Comparison of ENCODE assay signal across 8 cellular contexts in genomic region chr5:117590944-117591343, GRCh38.
A peak's percentile ranks its signal among the peaks of the same experiment; 100 is the strongest.
DNase-seq lines count a peak whose midpoint lies in the region; ATAC-seq lines count a peak whose summit lies in the region.

No MANE protein-coding gene starts in this region.

- no peaks in the 10 kb centered on the region for H3K36me3 Mint-ChIP-seq in activated naive CD4-positive, alpha-beta T cell treated with anti-CD3 and anti-CD28 coated beads, Interleukin-2, amount 10 ng/mL, durations not matched to agents 7 days and 5 days
- H3K36me3 Mint-ChIP-seq in T-helper 2 cell treated with Interferon-gamma antibody and Interleukin-4, amounts not matched to agents 5 μg/mL and 100 μg/mL, for 36 hours (ENCODE audit: low read depth), result no peaks in the 10 kb centered on the region
- no peaks in the 10 kb centered on the region for H3K36me3 Mint-ChIP-seq in activated CD4-positive, alpha-beta memory T cell treated with anti-CD3 and anti-CD28 coated beads for 36 hours

- POLR2A ChIA-PET in activated CD4-positive, alpha-beta memory T cell treated with anti-CD3 and anti-CD28 coated beads for 36 hours (lab: Charles Lee), result no interaction called here

- no peaks in the 10 kb centered on the region for H3K27me3 Mint-ChIP-seq in activated naive CD4-positive, alpha-beta T cell treated with anti-CD3 and anti-CD28 coated beads, Interleukin-2, amount 10 ng/mL, durations not matched to agents 7 days and 5 days
- H3K27me3 Mint-ChIP-seq in T-helper 2 cell treated with Interferon-gamma antibody and Interleukin-4, amounts not matched to agents 5 μg/mL and 100 μg/mL, for 36 hours (ENCODE audit: low read depth), result no peaks in the 10 kb centered on the region
- no peaks in the 10 kb centered on the region for H3K27me3 Mint-ChIP-seq in activated CD4-positive, alpha-beta memory T cell treated with anti-CD3 and anti-CD28 coated beads for 36 hours

- H3K4me3 Mint-ChIP-seq in activated naive CD4-positive, alpha-beta T cell treated with anti-CD3 and anti-CD28 coated beads, Interleukin-2, amount 10 ng/mL, durations not matched to agents 7 days and 5 days, result no peak overlapping the region
- no peak overlapping the region for H3K4me3 Mint-ChIP-seq in T-helper 2 cell treated with Interferon-gamma antibody and Interleukin-4, amounts not matched to agents 5 μg/mL and 100 μg/mL, for 36 hours
- no peak overlapping the region for H3K4me3 Mint-ChIP-seq in activated CD4-positive, alpha-beta memory T cell treated with anti-CD3 and anti-CD28 coated beads for 36 hours

- peak; percentile 76 for ATAC-seq in GM21528 (IDR thresholded peaks at IDR 0.05; ENCODE audit: low FRiP score, unreplicated experiment)

- CTCF ChIA-PET in activated naive CD4-positive, alpha-beta T cell treated with anti-CD3 and anti-CD28 coated beads, Interleukin-2, amount 10 ng/mL, durations not matched to agents 7 days and 5 days (lab: Charles Lee), result no interaction called here
- CTCF ChIA-PET in activated CD4-positive, alpha-beta memory T cell treated with anti-CD3 and anti-CD28 coated beads for 36 hours (lab: Charles Lee), result no interaction called here

- no peaks in the 10 kb centered on the region for H3K9me3 Mint-ChIP-seq in activated naive CD4-positive, alpha-beta T cell treated with anti-CD3 and anti-CD28 coated beads, Interleukin-2, amount 10 ng/mL, durations not matched to agents 7 days and 5 days
- no peaks in the 10 kb centered on the region for H3K9me3 Mint-ChIP-seq in T-helper 2 cell treated with Interferon-gamma antibody and Interleukin-4, amounts not matched to agents 5 μg/mL and 100 μg/mL, for 36 hours
- H3K9me3 Mint-ChIP-seq in activated CD4-positive, alpha-beta memory T cell treated with anti-CD3 and anti-CD28 coated beads for 36 hours, result no peaks in the 10 kb centered on the region

- H3K4me1 Mint-ChIP-seq in activated naive CD4-positive, alpha-beta T cell treated with anti-CD3 and anti-CD28 coated beads, Interleukin-2, amount 10 ng/mL, durations not matched to agents 7 days and 5 days, result no peaks in the 10 kb centered on the region
- no peaks in the 10 kb centered on the region for H3K4me1 Mint-ChIP-seq in T-helper 2 cell treated with Interferon-gamma antibody and Interleukin-4, amounts not matched to agents 5 μg/mL and 100 μg/mL, for 36 hours (ENCODE audit: low read depth)
- no peaks in the 10 kb centered on the region for H3K4me1 Mint-ChIP-seq in activated CD4-positive, alpha-beta memory T cell treated with anti-CD3 and anti-CD28 coated beads for 36 hours (ENCODE audit: low read depth)

- peak; percentile 6 for DNase-seq in ELR (ENCODE audit: low read depth)
- peak; percentile 58 for DNase-seq in LHCN-M2 (ENCODE audit: low read depth)
- peak; percentile 26 for DNase-seq in fibroblast of gingiva (ENCODE audit: low read depth)
- DNase-seq in activated CD8-positive, alpha-beta memory T cell treated with anti-CD3 and anti-CD28 coated beads for 24 hours, result no peak
- DNase-seq in activated naive CD4-positive, alpha-beta T cell treated with anti-CD3 and anti-CD28 coated beads, Interleukin-2, amount 10 ng/mL, durations not matched to agents 7 days and 5 days, result no peak
- DNase-seq in T-helper 2 cell treated with Interferon-gamma antibody and Interleukin-4, amounts not matched to agents 5 μg/mL and 100 μg/mL, for 36 hours (ENCODE audit: low spot score), result no peak
- DNase-seq in activated CD4-positive, alpha-beta memory T cell treated with anti-CD3 and anti-CD28 coated beads for 36 hours, result no peak

- intact Hi-C loops in activated CD4-positive, alpha-beta memory T cell treated with anti-CD3 and anti-CD28 coated beads for 36 hours (cut with micrococcal nuclease), result no loop called here

- H3K27ac Mint-ChIP-seq in activated naive CD4-positive, alpha-beta T cell treated with anti-CD3 and anti-CD28 coated beads, Interleukin-2, amount 10 ng/mL, durations not matched to agents 7 days and 5 days, result no peak overlapping the region
- no peak overlapping the region for H3K27ac Mint-ChIP-seq in T-helper 2 cell treated with Interferon-gamma antibody and Interleukin-4, amounts not matched to agents 5 μg/mL and 100 μg/mL, for 36 hours
- no peak overlapping the region for H3K27ac Mint-ChIP-seq in activated CD4-positive, alpha-beta memory T cell treated with anti-CD3 and anti-CD28 coated beads for 36 hours

Comparison
In these comparisons a context has a peak if more than half of its experiments do, and no peak if none do; other contexts are left out.
1. DNase-seq: peak in ELR (single experiment), LHCN-M2 (single experiment) and fibroblast of gingiva (single experiment); none in activated CD8-positive, alpha-beta memory T cell treated with anti-CD3 and anti-CD28 coated beads for 24 hours (single experiment), activated naive CD4-positive, alpha-beta T cell treated with anti-CD3 and anti-CD28 coated beads, Interleukin-2, amount 10 ng/mL, durations not matched to agents 7 days and 5 days (single experiment), T-helper 2 cell treated with Interferon-gamma antibody and Interleukin-4, amounts not matched to agents 5 μg/mL and 100 μg/mL, for 36 hours (single experiment) and activated CD4-positive, alpha-beta memory T cell treated with anti-CD3 and anti-CD28 coated beads for 36 hours (single experiment).